Comparison of ENCODE assay signal across 8 cellular contexts in genomic region chr3:160921020-160921635, GRCh38.
A peak's percentile ranks its signal among the peaks of the same experiment; 100 is the strongest.
DNase-seq lines count a peak whose midpoint lies in the region; ATAC-seq lines count a peak whose summit lies in the region.

No MANE protein-coding gene starts in this region.

- peak; percentile 5 for DNase-seq in activated naive CD4-positive, alpha-beta T cell treated with anti-CD3 and anti-CD28 coated beads for 36 hours
- no peak for DNase-seq in activated naive CD4-positive, alpha-beta T cell treated with Interleukin-2 at 50 U/mL for 16 hours
- peak; percentile 10 for DNase-seq in NCI-H226
- DNase-seq in T47D (ENCODE audit: low read depth in 1 of 2, low spot score in 1 of 2), result peak; percentile 48 to 64
- DNase-seq in left kidney (ENCODE audit: low read depth, low spot score), result peak; percentile 64
- no peak for DNase-seq in CD8-positive, alpha-beta memory T cell
- DNase-seq in MV-4-11 (lab: John Stamatoyannopoulos, UW), result no peak

- in situ Hi-C loops in T47D (cut with HindIII; ENCODE audit: low pct_unique_long_range_greater_than_20kb, low sequenced_read_pairs), result no loop called here

- peaks cover 2% of the 10 kb centered on the region for H3K27me3 Mint-ChIP-seq in activated naive CD4-positive, alpha-beta T cell treated with anti-CD3 and anti-CD28 coated beads for 36 hours (ENCODE audit: low read depth)
- peaks cover 0 to 3% of the 10 kb centered on the region in 2 donors for H3K27me3 Mint-ChIP-seq in CD8-positive, alpha-beta memory T cell

- no peaks in the 10 kb centered on the region for H3K9me3 Mint-ChIP-seq in activated naive CD4-positive, alpha-beta T cell treated with anti-CD3 and anti-CD28 coated beads for 36 hours
- peaks cover 0 to 7% (median 0%) of the 10 kb centered on the region in 5 donors for H3K9me3 Mint-ChIP-seq in CD8-positive, alpha-beta memory T cell

- H3K4me3 ChIP-seq in CD8-positive, alpha-beta memory T cell (ENCODE audit: low read length), result no peak overlapping the region

- ATAC-seq in HG02642 (IDR thresholded peaks at IDR 0.05; ENCODE audit: poor library complexity, unreplicated experiment), result peak; percentile 78

- no peaks in the 10 kb centered on the region for H3K27me3 ChIP-seq in CD8-positive, alpha-beta memory T cell (ENCODE audit: insufficient read depth, low read length, poor library complexity, severe bottlenecking)

- intact Hi-C loops in activated naive CD4-positive, alpha-beta T cell treated with anti-CD3 and anti-CD28 coated beads for 36 hours (cut with micrococcal nuclease), result loop anchor here (1.0 kb wide), 1 partner anchor 21 kb away; no protein-coding TSS in a partner anchor

- no peak overlapping the region for H3K27ac ChIP-seq in CD8-positive, alpha-beta memory T cell (ENCODE audit: low read depth, low read length)

- no peak overlapping the region for H3K27ac Mint-ChIP-seq in activated naive CD4-positive, alpha-beta T cell treated with anti-CD3 and anti-CD28 coated beads for 36 hours
- H3K27ac Mint-ChIP-seq in CD8-positive, alpha-beta memory T cell, result no peak overlapping the region

- no peaks in the 10 kb centered on the region for H3K4me1 ChIP-seq in CD8-positive, alpha-beta memory T cell (ENCODE audit: insufficient read depth, low read length)

- CTCF ChIA-PET in activated naive CD4-positive, alpha-beta T cell treated with anti-CD3 and anti-CD28 coated beads for 36 hours (lab: Charles Lee), result interaction anchor here (0.7 kb wide), 2 partner anchors 161 to 241 kb away, joined by 4 read pairs; no protein-coding TSS in a partner anchor
- CTCF ChIA-PET in CD8-positive, alpha-beta memory T cell (lab: Charles Lee), result no interaction called here

- H3K36me3 ChIP-seq in CD8-positive, alpha-beta memory T cell (ENCODE audit: insufficient read depth, low read length), result no peaks in the 10 kb centered on the region

- H3K4me3 Mint-ChIP-seq in activated naive CD4-positive, alpha-beta T cell treated with anti-CD3 and anti-CD28 coated beads for 36 hours, result no peak overlapping the region
- H3K4me3 Mint-ChIP-seq in CD8-positive, alpha-beta memory T cell, result no peak overlapping the region

- H3K36me3 Mint-ChIP-seq in activated naive CD4-positive, alpha-beta T cell treated with anti-CD3 and anti-CD28 coated beads for 36 hours (ENCODE audit: low read depth), result no peaks in the 10 kb centered on the region
- H3K36me3 Mint-ChIP-seq in CD8-positive, alpha-beta memory T cell, result no peaks in the 10 kb centered on the region

- POLR2A ChIA-PET in CD8-positive, alpha-beta memory T cell (lab: Charles Lee), result no interaction called here

- H3K9me3 ChIP-seq in CD8-positive, alpha-beta memory T cell (ENCODE audit: low read length), result no peaks in the 10 kb centered on the region

- H3K4me1 Mint-ChIP-seq in activated naive CD4-positive, alpha-beta T cell treated with anti-CD3 and anti-CD28 coated beads for 36 hours (ENCODE audit: low read depth), result no peaks in the 10 kb centered on the region
- H3K4me1 Mint-ChIP-seq in CD8-positive, alpha-beta memory T cell, result no peaks in the 10 kb centered on the region

Comparison
In these comparisons a context has a peak if more than half of its experiments do, and no peak if none do; other contexts are left out.
1. DNase-seq: peak in activated naive CD4-positive, alpha-beta T cell treated with anti-CD3 and anti-CD28 coated beads for 36 hours (single experiment), NCI-H226 (single experiment), T47D (2 of 2) and left kidney (single experiment); none in activated naive CD4-positive, alpha-beta T cell treated with Interleukin-2 at 50 U/mL for 16 hours (single experiment), CD8-positive, alpha-beta memory T cell (0 of 5) and MV-4-11 (single experiment).